21 cellular contexts compared by ENCODE assay signal in the genomic region with DNA sequence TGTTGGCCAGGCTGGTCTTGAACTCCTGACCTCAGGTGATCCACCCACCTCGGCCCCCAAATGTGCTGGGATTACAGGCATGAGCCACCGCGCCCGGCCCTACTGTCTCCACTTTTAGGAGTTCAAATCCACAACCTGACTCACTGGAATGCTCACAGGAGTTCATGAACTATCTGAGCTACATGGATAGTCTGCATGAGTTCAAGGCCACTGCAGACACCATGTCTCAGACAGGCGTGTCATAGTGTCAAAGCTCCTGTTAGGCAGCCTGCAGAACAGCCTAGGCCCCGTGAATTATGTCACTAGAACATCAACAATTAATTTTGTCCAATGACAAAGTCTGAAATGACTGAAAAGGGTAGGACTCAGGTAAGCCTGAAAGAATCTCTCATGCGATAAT. TPM values are rescaled to one million over a fixed set of nuclear protein-coding genes. Genes with fewer than 3 reads are reported as not detected.
A peak's percentile ranks its signal among the peaks of the same experiment; 100 is the strongest.
DNase-seq lines count a peak whose midpoint lies in the region; ATAC-seq, FAIRE-seq and TF ChIP-seq lines count a peak whose summit lies in the region.
"Had no signal": no experiment of that assay in that cellular context is flagged by ENCODE, and none has a peak within 500 bp of the region (broad histone marks: within the 10 kb centered on the region; RNA-seq: fewer than 3 reads in every experiment).

No MANE protein-coding gene starts in this region.

- H3K23ac ChIP-seq in trophoblast cell (ENCODE audit: low read length) = no peak overlapping the region

- no peaks in the 10 kb centered on the region for H3K36me3 ChIP-seq in HepG2 (replicated peaks in 1 of 2; ENCODE audit: control insufficient read depth in 1 of 2, insufficient read depth in 2 of 2, low read length in 2 of 2)
- H3K36me3 ChIP-seq in right lobe of liver = no peaks in the 10 kb centered on the region
- no peaks in the 10 kb centered on the region for H3K36me3 ChIP-seq in adrenal gland (replicated peaks in 1 of 2)
- H3K36me3 ChIP-seq in vagina = no peaks in the 10 kb centered on the region
- no peaks in the 10 kb centered on the region for H3K36me3 ChIP-seq in trophoblast cell (ENCODE audit: control insufficient read depth in 1 of 2, insufficient read depth in 2 of 2, low read length in 2 of 2)
- H3K36me3 ChIP-seq: BE2C had no signal

- H2AFZ ChIP-seq in HepG2 (ENCODE audit: low read length) = no peak overlapping the region
- H2AFZ ChIP-seq in trophoblast cell (ENCODE audit: insufficient read depth, low read length, poor library complexity) = no peak overlapping the region

- no peak overlapping the region for H3K4ac ChIP-seq in trophoblast cell (ENCODE audit: low read depth, low read length)

- H3K18ac ChIP-seq in trophoblast cell (ENCODE audit: low read length) = no peak overlapping the region

- FAIRE-seq in HepG2 (lab: Jason Lieb, UNC) = no peak
- FAIRE-seq: A549, D721Med, GM12892, GM19239, HTR-8/SVneo had no signal

- no peak overlapping the region for H2BK5ac ChIP-seq in trophoblast cell (ENCODE audit: low read depth, low read length, poor library complexity)

- POLR2A ChIA-PET in HepG2 (lab: Yijun Ruan, JAX) = no interaction called here

- no peak overlapping the region for H2AK5ac ChIP-seq in trophoblast cell (ENCODE audit: low read length)

- CTCF ChIA-PET in HepG2 (lab: Yijun Ruan, JAX; ENCODE audit: low intra/inter-chr PET ratio, low total read pairs) = no interaction called here

- no peak overlapping the region for H4K91ac ChIP-seq in trophoblast cell (ENCODE audit: low read depth, low read length)

- H3K4me2 ChIP-seq in HepG2 (ENCODE audit: low read depth, low read length) = no peak overlapping the region
- H3K4me2 ChIP-seq in trophoblast cell (ENCODE audit: low read length) = no peak overlapping the region
- H3K4me2 ChIP-seq: A549 had no signal

- H4K20me1 ChIP-seq in HepG2 (ENCODE audit: insufficient read depth, low read length) = peaks cover 3% of the 10 kb centered on the region; the same call in 1 of the 2 replicates

- TF ChIP-seq POLR2A in HepG2 (IDR thresholded peaks at IDR 0.05; ENCODE audit: insufficient read depth in 1 of 2, low read depth in 2 of 2, low read length in 2 of 2) (no peak), right lobe of liver (IDR thresholded peaks at IDR 0.05) (no peak), adrenal gland (IDR thresholded peaks at IDR 0.05) (no peak), vagina (IDR thresholded peaks at IDR 0.05) (no peak)

- H3K14ac ChIP-seq in trophoblast cell (ENCODE audit: low read length) = no peak overlapping the region

- intact Hi-C loops in HepG2 (cut with micrococcal nuclease; ENCODE audit: unreplicated experiment) = no loop called here
- intact Hi-C loops in right lobe of liver (cut with DNase I) = no loop called here
- intact Hi-C loops in adrenal gland (cut with DNase I) = no loop called here
- intact Hi-C loops in vagina (cut with DNase I) = no loop called here

- no peak overlapping the region for H2BK12ac ChIP-seq in trophoblast cell (ENCODE audit: low read length)

- H4K12ac ChIP-seq in trophoblast cell (ENCODE audit: low read depth, low read length) = no peak overlapping the region

- H3K9me3 ChIP-seq in HepG2 (ENCODE audit: low read length) (no peaks in the 10 kb centered on the region), right lobe of liver (no peaks in the 10 kb centered on the region), adrenal gland (replicated peaks in 1 of 3) (no peaks in the 10 kb centered on the region), vagina (no peaks in the 10 kb centered on the region), trophoblast cell (ENCODE audit: insufficient read depth, low read depth, low read length) (no peaks in the 10 kb centered on the region)
- H3K9me3 ChIP-seq: A549, BE2C had no signal

- H3K4me1 ChIP-seq in HepG2 (ENCODE audit: insufficient read depth, low read length) (peaks cover 39% of the 10 kb centered on the region), right lobe of liver (peaks cover 0 to 17% (median 0%) of the 10 kb centered on the region in 4 donors), adrenal gland (replicated peaks in 1 of 2) (peaks cover 26 to 44% of the 10 kb centered on the region in 2 donors), vagina (peaks cover 16% of the 10 kb centered on the region), trophoblast cell (ENCODE audit: control insufficient read depth in 1 of 2, insufficient read depth in 2 of 2, low read length in 2 of 2) (no peaks in the 10 kb centered on the region)

- TF ChIP-seq RAD21 in HepG2 (CRISPR knock-in tag; IDR thresholded peaks at IDR 0.05) = no peak

- H3K79me1 ChIP-seq in trophoblast cell (ENCODE audit: low read length) = no peaks in the 10 kb centered on the region

- in situ Hi-C loops in HepG2 (cut with HindIII; ENCODE audit: extremely low pct_ligation_motif_present, low pct_unique_long_range_greater_than_20kb) = no loop called here

- 19% methylated on average over 7 of the region's 7 CpGs for WGBS in HepG2 (ENCODE audit: low lambda C conversion rate)
- 86% methylated on average over 5 of the region's 7 CpGs for WGBS in right lobe of liver (ENCODE audit: insufficient coverage, low coverage, low lambda C conversion rate, missing lambda C conversion rate)
- WGBS in adrenal gland, 4 donors = 73 to 79% (median 76%) methylated on average over 3 to 7 of the region's 7 CpGs
- WGBS in trophoblast cell (ENCODE audit: extremely low coverage, insufficient coverage, insufficient read length) = no CpG with 5 or more reads among the region's 7 CpGs

- no peak overlapping the region for H3K27ac ChIP-seq in HepG2 (ENCODE audit: extremely low read length, insufficient read depth, low read length)
- H3K27ac ChIP-seq in right lobe of liver = no peak overlapping the region
- peak overlapping the region in 4 of 5 donors; percentile 21 to 91 (median 87) for H3K27ac ChIP-seq in adrenal gland
- H3K27ac ChIP-seq in vagina = peak overlapping the region; percentile 87
- H3K27ac ChIP-seq in trophoblast cell (ENCODE audit: low read depth, low read length) = no peak overlapping the region
- H3K27ac ChIP-seq: C4-2B had no signal

- H2BK120ac ChIP-seq in trophoblast cell (ENCODE audit: insufficient read depth, low read length, poor library complexity) = no peak overlapping the region

- peaks cover 11 to 60% of the 10 kb centered on the region in 2 experiments for H3K27me3 ChIP-seq in HepG2 (ENCODE audit: control insufficient read depth in 1 of 2, insufficient read depth in 2 of 2, low read length in 2 of 2)
- H3K27me3 ChIP-seq in right lobe of liver = peaks cover 4 to 9% of the 10 kb centered on the region in 2 donors
- H3K27me3 ChIP-seq in adrenal gland = peaks cover 2% of the 10 kb centered on the region
- no peaks in the 10 kb centered on the region for H3K27me3 ChIP-seq in vagina
- peaks cover 46% of the 10 kb centered on the region for H3K27me3 ChIP-seq in trophoblast cell (ENCODE audit: insufficient read depth, low read length)

- no peak overlapping the region for H3K4me3 ChIP-seq in HepG2 (replicated peaks in 1 of 3; ENCODE audit: insufficient read depth in 1 of 3, low read depth in 2 of 3, low read length in 3 of 3)
- no peak overlapping the region for H3K4me3 ChIP-seq in right lobe of liver
- H3K4me3 ChIP-seq in adrenal gland = no peak overlapping the region
- no peak overlapping the region for H3K4me3 ChIP-seq in vagina
- no peak overlapping the region for H3K4me3 ChIP-seq in trophoblast cell (ENCODE audit: low read depth, low read length)
- H3K4me3 ChIP-seq: A549 had no signal

- H3K79me2 ChIP-seq in HepG2 (ENCODE audit: insufficient read depth, low read length) (no peaks in the 10 kb centered on the region), trophoblast cell (ENCODE audit: control insufficient read depth, insufficient read depth, low read length, poor library complexity) (no peaks in the 10 kb centered on the region)

- peak; percentile 33 for DNase-seq in HepG2 (ENCODE audit: low spot score)
- DNase-seq in right lobe of liver = no peak
- peak in 2 of 7 donors; percentile 27 to 44 for DNase-seq in adrenal gland
- peak; percentile 19 for DNase-seq in kidney tubule cell (ENCODE audit: low spot score)
- no peak for DNase-seq in vagina (ENCODE audit: extremely low spot score in 2 of 2)
- no peak for DNase-seq in trophoblast cell
- no peak for DNase-seq in central memory CD4-positive, alpha-beta T cell
- DNase-seq: BE2C; CD4-positive, alpha-beta memory T cell; COR-L47; DMS153; DND-41; GDM1; GOT3; H9 had no signal

- H4K8ac ChIP-seq in trophoblast cell (ENCODE audit: low read depth, low read length) = no peak overlapping the region

- ATAC-seq in HepG2 (no peak), right lobe of liver (no peak)
- ATAC-seq: A549 had no signal

- no TSS peak for BruUV-seq in HepG2 (replicated peaks; lab: Mats Ljungman, UMichigan)

- no peak for TF ChIP-seq EP300 in HepG2 (IDR thresholded peaks at IDR 0.05; ENCODE audit: low read depth in 2 of 2, low read length in 2 of 2)
- no peak for TF ChIP-seq EP300 in HepG2 (CRISPR knock-in tag; IDR thresholded peaks at IDR 0.05; ENCODE audit: borderline replicate concordance)

- TF ChIP-seq CTCF in HepG2 (CRISPR knock-in tag; IDR thresholded peaks at IDR 0.05) (no peak), right lobe of liver (IDR thresholded peaks at IDR 0.05) (no peak), adrenal gland (IDR thresholded peaks at IDR 0.05) (no peak), vagina (IDR thresholded peaks at IDR 0.05) (no peak)

- H3K9ac ChIP-seq in HepG2 (ENCODE audit: insufficient read depth, low read depth, low read length) (no peak overlapping the region), trophoblast cell (ENCODE audit: low read length) (no peak overlapping the region)

RNA-seq across cellular contexts. Expression of a gene that starts 38.3 kb away (rescaled TPM):
- 1.6 and 1.7 TPM in 2 replicates for total RNA-seq in HepG2 (2016; rRNA removed; fragmentation: Illumina TruSeq; extraction: Trizol)
- 0.20 and 1.1 TPM in 2 replicates for total RNA-seq in HepG2 (2016; cell fraction: cytosol; rRNA removed; fragmentation: Illumina TruSeq; extraction: Trizol; ENCODE audit: low read depth)
- total RNA-seq in HepG2 (2016; cell fraction: insoluble cytoplasmic fraction; rRNA removed; fragmentation: Illumina TruSeq; extraction: Trizol) = 1.5 and 2.0 TPM in 2 replicates
- total RNA-seq in HepG2 (2016; cell fraction: membrane; rRNA removed; fragmentation: Illumina TruSeq; extraction: Trizol) = 1.7 and 1.8 TPM in 2 replicates
- 1.6 and 2.2 TPM in 2 replicates for total RNA-seq in HepG2 (2016; cell fraction: nucleus; rRNA removed; fragmentation: Illumina TruSeq; extraction: Trizol)
- polyA plus RNA-seq in HepG2 (2011; rRNA removed) = 1.8 and 2.7 TPM in 2 replicates
- polyA plus RNA-seq in HepG2 (2011; cell fraction: cytosol; rRNA removed) = 1.8 and 2.5 TPM in 2 replicates
- 17.0 and 17.7 TPM in 2 replicates for polyA plus RNA-seq in HepG2 (2011; cell fraction: nucleus; rRNA removed)
- 2.3 and 6.3 TPM in 2 replicates for polyA plus RNA-seq in HepG2 (2012)
- polyA plus RNA-seq in HepG2 (2016; cell fraction: cytosol; fragmentation: Illumina TruSeq; extraction: Trizol; ENCODE audit: low read depth) = 0.41 and 0.49 TPM in 2 replicates
- polyA plus RNA-seq in HepG2 (2016; cell fraction: insoluble cytoplasmic fraction; fragmentation: Illumina TruSeq; extraction: Trizol; ENCODE audit: low read depth) = 0.75 and 2.0 TPM in 2 replicates
- polyA plus RNA-seq in HepG2 (2016; cell fraction: membrane; fragmentation: Illumina TruSeq; extraction: Trizol; ENCODE audit: low read depth) = 0.87 and 0.90 TPM in 2 replicates
- 2.5 TPM in 2 replicates for polyA plus RNA-seq in HepG2 (2016; cell fraction: nucleus; fragmentation: Illumina TruSeq; extraction: Trizol; ENCODE audit: insufficient read depth, low read depth)
- 0.07 and 9.4 TPM in 2 replicates for polyA minus RNA-seq in HepG2 (2011; rRNA and poly(A)+ RNA removed; ENCODE audit: low replicate concordance)
- polyA minus RNA-seq in HepG2 (2011; cell fraction: cytosol; rRNA and poly(A)+ RNA removed) = 1.2 and 1.8 TPM in 2 replicates
- 3.3 and 6.0 TPM in 2 replicates for polyA minus RNA-seq in HepG2 (2011; cell fraction: nucleus; rRNA and poly(A)+ RNA removed)
- 1 to 10 TPM in 4 of 6 experiments, under 1 TPM in 2; 0.76 to 2.9 (median 2.1) TPM for total RNA-seq in right lobe of liver
- 100 to 1,000 TPM; 194 to 952 (median 387) TPM for total RNA-seq in adrenal gland
- 100 to 1,000 TPM; 139 to 339 (median 176) TPM for polyA plus RNA-seq in adrenal gland
- 128 TPM for total RNA-seq in vagina
- 7.0 and 7.3 TPM in 2 replicates for polyA plus RNA-seq in trophoblast cell (2013)

RNA-seq across cellular contexts. Expression of a gene that starts 53.7 kb away (rescaled TPM):
- 17.4 and 25.7 TPM in 2 replicates for total RNA-seq in HepG2 (2016; rRNA removed; fragmentation: Illumina TruSeq; extraction: Trizol)
- 4.8 and 5.1 TPM in 2 replicates for total RNA-seq in HepG2 (2016; cell fraction: cytosol; rRNA removed; fragmentation: Illumina TruSeq; extraction: Trizol; ENCODE audit: low read depth)
- 17.1 and 29.4 TPM in 2 replicates for total RNA-seq in HepG2 (2016; cell fraction: insoluble cytoplasmic fraction; rRNA removed; fragmentation: Illumina TruSeq; extraction: Trizol)
- total RNA-seq in HepG2 (2016; cell fraction: membrane; rRNA removed; fragmentation: Illumina TruSeq; extraction: Trizol) = 9.7 and 10.0 TPM in 2 replicates
- 32.2 and 34.9 TPM in 2 replicates for total RNA-seq in HepG2 (2016; cell fraction: nucleus; rRNA removed; fragmentation: Illumina TruSeq; extraction: Trizol)
- 24.0 and 25.9 TPM in 2 replicates for polyA plus RNA-seq in HepG2 (2011; rRNA removed)
- 13.1 and 16.9 TPM in 2 replicates for polyA plus RNA-seq in HepG2 (2011; cell fraction: cytosol; rRNA removed)
- 109 and 110 TPM in 2 replicates for polyA plus RNA-seq in HepG2 (2011; cell fraction: nucleus; rRNA removed)
- polyA plus RNA-seq in HepG2 (2012) = 25.0 and 25.7 TPM in 2 replicates
- 2.7 and 3.2 TPM in 2 replicates for polyA plus RNA-seq in HepG2 (2016; cell fraction: cytosol; fragmentation: Illumina TruSeq; extraction: Trizol; ENCODE audit: low read depth)
- 13.8 and 15.8 TPM in 2 replicates for polyA plus RNA-seq in HepG2 (2016; cell fraction: insoluble cytoplasmic fraction; fragmentation: Illumina TruSeq; extraction: Trizol; ENCODE audit: low read depth)
- 4.6 and 4.9 TPM in 2 replicates for polyA plus RNA-seq in HepG2 (2016; cell fraction: membrane; fragmentation: Illumina TruSeq; extraction: Trizol; ENCODE audit: low read depth)
- polyA plus RNA-seq in HepG2 (2016; cell fraction: nucleus; fragmentation: Illumina TruSeq; extraction: Trizol; ENCODE audit: insufficient read depth, low read depth) = 74.9 and 78.9 TPM in 2 replicates
- 26.6 and 40.3 TPM in 2 replicates for polyA minus RNA-seq in HepG2 (2011; rRNA and poly(A)+ RNA removed; ENCODE audit: low replicate concordance)
- 11.5 and 12.7 TPM in 2 replicates for polyA minus RNA-seq in HepG2 (2011; cell fraction: cytosol; rRNA and poly(A)+ RNA removed)
- polyA minus RNA-seq in HepG2 (2011; cell fraction: nucleus; rRNA and poly(A)+ RNA removed) = 48.7 and 56.2 TPM in 2 replicates
- 10 to 100 TPM in 3 of 6 experiments, 1 to 10 TPM in 3; 6.8 to 14.5 (median 10.2) TPM for total RNA-seq in right lobe of liver
- 10 to 100 TPM; 14.4 to 53.8 (median 25.5) TPM for total RNA-seq in adrenal gland
- 10 to 100 TPM; 17.9 to 40.7 (median 24.8) TPM for polyA plus RNA-seq in adrenal gland
- 79.1 TPM for total RNA-seq in vagina
- 8.3 and 8.4 TPM in 2 replicates for polyA plus RNA-seq in trophoblast cell (2013)

Comparison
In these comparisons a context has a peak if more than half of its experiments do, and no peak if none do; other contexts are left out.
1. DNase-seq: peak in HepG2 (single experiment) and kidney tubule cell (single experiment); none in right lobe of liver (0 of 3), vagina (0 of 2), trophoblast cell (0 of 2) and central memory CD4-positive, alpha-beta T cell (single experiment).
2. H3K27ac ChIP-seq: peak in adrenal gland (4 of 5) and vagina (single experiment); none in HepG2 (single experiment), right lobe of liver (0 of 3) and trophoblast cell (single experiment).
3. RNA of a gene that starts 38.3 kb away (total RNA-seq): 194 to 952 TPM in adrenal gland and 128 TPM in vagina (single experiment); 0.76 to 2.9 TPM in right lobe of liver and 0.20 to 2.2 TPM in HepG2; every median in the first group is over 10 times any median in the second.